Comparison of ENCODE assay signal across 2 cellular contexts in the genomic region with DNA sequence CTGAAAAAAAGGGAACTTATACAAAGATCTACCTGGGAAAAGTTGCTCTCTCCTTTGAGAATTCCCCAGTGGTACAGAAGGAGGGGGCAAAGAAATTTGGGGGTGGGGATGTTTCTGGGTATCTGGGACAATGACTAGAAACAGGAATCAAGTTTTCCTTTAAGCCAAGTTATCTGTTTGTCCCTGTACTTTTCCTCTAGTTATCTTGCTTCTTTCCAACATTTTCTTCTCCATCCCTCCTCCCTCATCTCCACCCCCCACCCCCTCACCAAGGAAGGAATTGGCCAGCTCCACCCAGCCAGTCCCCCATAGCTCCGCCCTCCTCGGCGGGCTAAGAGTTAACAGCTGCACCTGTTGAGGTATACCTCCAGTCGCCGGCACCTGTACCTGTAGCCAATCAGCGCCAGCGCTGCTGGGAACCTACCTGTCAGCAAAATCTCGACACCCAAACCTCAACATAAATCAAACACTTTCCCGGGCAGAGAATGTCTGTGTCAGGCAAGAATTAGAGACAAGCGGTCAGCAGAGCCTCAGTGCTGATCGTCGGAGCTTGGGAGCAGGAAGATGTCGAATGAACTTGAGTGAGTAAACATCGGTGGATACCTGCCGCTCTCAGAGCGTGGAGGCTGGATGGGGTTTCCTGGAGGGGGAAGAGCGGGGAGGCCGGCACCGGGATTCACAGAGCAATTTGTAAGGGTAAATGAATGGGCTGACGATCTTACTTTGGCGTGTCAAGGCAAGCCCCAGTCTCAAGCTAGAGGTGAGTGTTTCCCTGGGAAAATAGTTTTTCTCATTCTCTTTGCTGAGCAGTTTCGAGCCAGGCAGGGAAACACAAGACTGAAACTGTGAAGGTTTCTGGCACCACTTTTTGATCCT.
TF ChIP-seq lines count a peak whose summit lies in the region.

Gene GRHL3, plus strand, starts transcription at position 370 of the 876 bp plus-strand sequence. Its CDS starts 195 bp downstream, at position 565.

TF ChIP-seq in HEK293, 187 proteins besides CTCF, POLR2A, EP300 and RAD21 (continues in another document):
- no peak for TF ChIP-seq HOXA7 (CRISPR knock-in tag; IDR thresholded peaks at IDR 0.05; ENCODE audit: borderline replicate concordance)
- TF ChIP-seq ZNF510 (tag by site-specific recombination; IDR thresholded peaks at IDR 0.05; ENCODE audit: insufficient replicate concordance), result no peak
- TF ChIP-seq, protein P1, sequence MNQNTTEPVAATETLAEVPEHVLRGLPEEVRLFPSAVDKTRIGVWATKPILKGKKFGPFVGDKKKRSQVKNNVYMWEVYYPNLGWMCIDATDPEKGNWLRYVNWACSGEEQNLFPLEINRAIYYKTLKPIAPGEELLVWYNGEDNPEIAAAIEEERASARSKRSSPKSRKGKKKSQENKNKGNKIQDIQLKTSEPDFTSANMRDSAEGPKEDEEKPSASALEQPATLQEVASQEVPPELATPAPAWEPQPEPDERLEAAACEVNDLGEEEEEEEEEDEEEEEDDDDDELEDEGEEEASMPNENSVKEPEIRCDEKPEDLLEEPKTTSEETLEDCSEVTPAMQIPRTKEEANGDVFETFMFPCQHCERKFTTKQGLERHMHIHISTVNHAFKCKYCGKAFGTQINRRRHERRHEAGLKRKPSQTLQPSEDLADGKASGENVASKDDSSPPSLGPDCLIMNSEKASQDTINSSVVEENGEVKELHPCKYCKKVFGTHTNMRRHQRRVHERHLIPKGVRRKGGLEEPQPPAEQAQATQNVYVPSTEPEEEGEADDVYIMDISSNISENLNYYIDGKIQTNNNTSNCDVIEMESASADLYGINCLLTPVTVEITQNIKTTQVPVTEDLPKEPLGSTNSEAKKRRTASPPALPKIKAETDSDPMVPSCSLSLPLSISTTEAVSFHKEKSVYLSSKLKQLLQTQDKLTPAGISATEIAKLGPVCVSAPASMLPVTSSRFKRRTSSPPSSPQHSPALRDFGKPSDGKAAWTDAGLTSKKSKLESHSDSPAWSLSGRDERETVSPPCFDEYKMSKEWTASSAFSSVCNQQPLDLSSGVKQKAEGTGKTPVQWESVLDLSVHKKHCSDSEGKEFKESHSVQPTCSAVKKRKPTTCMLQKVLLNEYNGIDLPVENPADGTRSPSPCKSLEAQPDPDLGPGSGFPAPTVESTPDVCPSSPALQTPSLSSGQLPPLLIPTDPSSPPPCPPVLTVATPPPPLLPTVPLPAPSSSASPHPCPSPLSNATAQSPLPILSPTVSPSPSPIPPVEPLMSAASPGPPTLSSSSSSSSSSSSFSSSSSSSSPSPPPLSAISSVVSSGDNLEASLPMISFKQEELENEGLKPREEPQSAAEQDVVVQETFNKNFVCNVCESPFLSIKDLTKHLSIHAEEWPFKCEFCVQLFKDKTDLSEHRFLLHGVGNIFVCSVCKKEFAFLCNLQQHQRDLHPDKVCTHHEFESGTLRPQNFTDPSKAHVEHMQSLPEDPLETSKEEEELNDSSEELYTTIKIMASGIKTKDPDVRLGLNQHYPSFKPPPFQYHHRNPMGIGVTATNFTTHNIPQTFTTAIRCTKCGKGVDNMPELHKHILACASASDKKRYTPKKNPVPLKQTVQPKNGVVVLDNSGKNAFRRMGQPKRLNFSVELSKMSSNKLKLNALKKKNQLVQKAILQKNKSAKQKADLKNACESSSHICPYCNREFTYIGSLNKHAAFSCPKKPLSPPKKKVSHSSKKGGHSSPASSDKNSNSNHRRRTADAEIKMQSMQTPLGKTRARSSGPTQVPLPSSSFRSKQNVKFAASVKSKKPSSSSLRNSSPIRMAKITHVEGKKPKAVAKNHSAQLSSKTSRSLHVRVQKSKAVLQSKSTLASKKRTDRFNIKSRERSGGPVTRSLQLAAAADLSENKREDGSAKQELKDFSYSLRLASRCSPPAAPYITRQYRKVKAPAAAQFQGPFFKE (tag by site-specific recombination; IDR thresholded peaks at IDR 0.05; ENCODE audit: borderline replicate concordance), result no peak
- peak; percentile 95 for TF ChIP-seq ZBTB17 (tag by site-specific recombination; IDR thresholded peaks at IDR 0.05)
- TF ChIP-seq ZNF585B (tag by site-specific recombination; IDR thresholded peaks at IDR 0.05), result no peak
- no peak for TF ChIP-seq ZNF785 (tag by site-specific recombination; IDR thresholded peaks at IDR 0.05)
- peak; percentile 30; the same call in 1 of the 2 replicates for TF ChIP-seq GLIS2 (tag by site-specific recombination; IDR thresholded peaks at IDR 0.05)
- no peak for TF ChIP-seq HOXD13 (CRISPR knock-in tag; IDR thresholded peaks at IDR 0.05; ENCODE audit: borderline replicate concordance)
- TF ChIP-seq ZNF670 (tag by site-specific recombination; IDR thresholded peaks at IDR 0.05; ENCODE audit: low read depth), result no peak
- no peak for TF ChIP-seq ZSCAN18 (tag by site-specific recombination; IDR thresholded peaks at IDR 0.05)
- TF ChIP-seq, protein P2, sequence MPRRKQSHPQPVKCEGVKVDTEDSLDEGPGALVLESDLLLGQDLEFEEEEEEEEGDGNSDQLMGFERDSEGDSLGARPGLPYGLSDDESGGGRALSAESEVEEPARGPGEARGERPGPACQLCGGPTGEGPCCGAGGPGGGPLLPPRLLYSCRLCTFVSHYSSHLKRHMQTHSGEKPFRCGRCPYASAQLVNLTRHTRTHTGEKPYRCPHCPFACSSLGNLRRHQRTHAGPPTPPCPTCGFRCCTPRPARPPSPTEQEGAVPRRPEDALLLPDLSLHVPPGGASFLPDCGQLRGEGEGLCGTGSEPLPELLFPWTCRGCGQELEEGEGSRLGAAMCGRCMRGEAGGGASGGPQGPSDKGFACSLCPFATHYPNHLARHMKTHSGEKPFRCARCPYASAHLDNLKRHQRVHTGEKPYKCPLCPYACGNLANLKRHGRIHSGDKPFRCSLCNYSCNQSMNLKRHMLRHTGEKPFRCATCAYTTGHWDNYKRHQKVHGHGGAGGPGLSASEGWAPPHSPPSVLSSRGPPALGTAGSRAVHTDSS (tag by site-specific recombination; IDR thresholded peaks at IDR 0.05), result no peak
- TF ChIP-seq SP7 (tag by site-specific recombination; IDR thresholded peaks at IDR 0.05), result 0 out of 2 replicates have a peak, but pooled peaks have one; percentile 17
- TF ChIP-seq ZNF664 (tag by site-specific recombination; IDR thresholded peaks at IDR 0.05), result no peak
- TF ChIP-seq ZFP41 (tag by site-specific recombination; IDR thresholded peaks at IDR 0.05; ENCODE audit: borderline replicate concordance), result no peak
- peak; percentile 99 for TF ChIP-seq SCRT1 (tag by site-specific recombination; IDR thresholded peaks at IDR 0.05; ENCODE audit: borderline replicate concordance)
- no peak for TF ChIP-seq KLF10 (tag by site-specific recombination; IDR thresholded peaks at IDR 0.05)
- TF ChIP-seq ZNF658 (tag by site-specific recombination; IDR thresholded peaks at IDR 0.05), result no peak
- TF ChIP-seq ZNF335 (tag by site-specific recombination; conservative IDR thresholded peaks at IDR 0.05), result peak; percentile 70
- TF ChIP-seq ZBTB20 (tag by site-specific recombination; IDR thresholded peaks at IDR 0.05), result peak; percentile 98
- TF ChIP-seq ZNF707 (tag by site-specific recombination; IDR thresholded peaks at IDR 0.05), result no peak
- TF ChIP-seq ZNF530 (tag by site-specific recombination; IDR thresholded peaks at IDR 0.05; ENCODE audit: low read depth), result no peak

TF ChIP-seq in endothelial cell of umbilical vein, 7 proteins besides CTCF, POLR2A, EP300 and RAD21:
- TF ChIP-seq MYC (IDR thresholded peaks at IDR 0.05; ENCODE audit: low read depth, low read length), result no peak
- TF ChIP-seq JUN (IDR thresholded peaks at IDR 0.05; ENCODE audit: borderline replicate concordance, insufficient read depth, insufficient read length, low read depth), result no peak
- TF ChIP-seq GATA2 (IDR thresholded peaks at IDR 0.05; ENCODE audit: insufficient read depth, insufficient read length, low read depth, low read length), result no peak
- TF ChIP-seq FOS (IDR thresholded peaks at IDR 0.05; ENCODE audit: borderline replicate concordance, insufficient read depth, low read length), result no peak
- TF ChIP-seq, protein P3, sequence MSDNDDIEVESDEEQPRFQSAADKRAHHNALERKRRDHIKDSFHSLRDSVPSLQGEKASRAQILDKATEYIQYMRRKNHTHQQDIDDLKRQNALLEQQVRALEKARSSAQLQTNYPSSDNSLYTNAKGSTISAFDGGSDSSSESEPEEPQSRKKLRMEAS (IDR thresholded peaks at IDR 0.05; ENCODE audit: insufficient read depth, insufficient read length), result no peak
- peak; percentile 54 for TF ChIP-seq EZH2 (IDR thresholded peaks at IDR 0.05; ENCODE audit: borderline replicate concordance, low read depth, low read length, severe bottlenecking)
- no peak for TF ChIP-seq POLR2AphosphoS5 (IDR thresholded peaks at IDR 0.05; ENCODE audit: insufficient read depth, low read depth, low read length)
